In genomic region chr5:154758977-154759376, GRCh38 we compare ENCODE assay signal across 9 cellular contexts. TPM values are rescaled to one million over a fixed set of nuclear protein-coding genes. Genes with fewer than 3 reads are reported as not detected.
DNase-seq lines count a peak whose midpoint lies in the region; ATAC-seq and TF ChIP-seq lines count a peak whose summit lies in the region.
"Had no signal": no experiment of that assay in that cellular context is flagged by ENCODE, and none has a peak within 500 bp of the region (broad histone marks: within the 10 kb centered on the region; RNA-seq: fewer than 3 reads in every experiment).

No MANE protein-coding gene starts in this region.

- no peaks in the 10 kb centered on the region for H3K27me3 Mint-ChIP-seq in CD4-positive, alpha-beta memory T cell
- peaks cover 10% of the 10 kb centered on the region for H3K27me3 Mint-ChIP-seq in brain
- no peaks in the 10 kb centered on the region for H3K27me3 Mint-ChIP-seq in natural killer cell (ENCODE audit: low read depth in 2 of 2)

- peaks cover 50 to 75% (median 61%) of the 10 kb centered on the region in 4 donors for H3K4me1 Mint-ChIP-seq in CD4-positive, alpha-beta memory T cell
- H3K4me1 Mint-ChIP-seq in brain (peaks cover 64% of the 10 kb centered on the region), natural killer cell (peaks cover 53 to 63% of the 10 kb centered on the region in 2 donors)

- H3K9me3 ChIP-seq in CD4-positive, alpha-beta memory T cell (ENCODE audit: control insufficient read depth in 1 of 2, low read length in 2 of 2) = no peaks in the 10 kb centered on the region
- H3K9me3 ChIP-seq in HUES64 (ENCODE audit: insufficient read depth, low read depth, low read length) = no peaks in the 10 kb centered on the region

- H3K27ac ChIP-seq in CD4-positive, alpha-beta memory T cell (ENCODE audit: low read depth, low read length) = peak overlapping the region; percentile 9
- peak overlapping the region; percentile 23; the same call in 1 of the 2 replicates for H3K27ac ChIP-seq in HUES64 (ENCODE audit: low read depth, low read length)

- H3K9me3 Mint-ChIP-seq in CD4-positive, alpha-beta memory T cell = no peaks in the 10 kb centered on the region
- H3K9me3 Mint-ChIP-seq in brain (no peaks in the 10 kb centered on the region), natural killer cell (no peaks in the 10 kb centered on the region)

- CTCF ChIA-PET in CD4-positive, alpha-beta memory T cell (lab: Charles Lee; ENCODE audit: partially characterized antibody) = no interaction called here

- TF ChIP-seq CTCF in brain (conservative IDR thresholded peaks at IDR 0.05) = no peak
- no peak for TF ChIP-seq CTCF in natural killer cell (IDR thresholded peaks at IDR 0.05)

- no peaks in the 10 kb centered on the region for H3K36me3 ChIP-seq in CD4-positive, alpha-beta memory T cell (ENCODE audit: insufficient read depth, low read length)
- no peaks in the 10 kb centered on the region for H3K36me3 ChIP-seq in HUES64 (ENCODE audit: insufficient read depth, low read length)

- H3K27ac Mint-ChIP-seq in CD4-positive, alpha-beta memory T cell = peak overlapping the region; percentile 72 to 97 (median 90)
- peak overlapping the region in 3 of 5 experiments; percentile 85 to 98 (median 95) for H3K27ac Mint-ChIP-seq in brain
- H3K27ac Mint-ChIP-seq in natural killer cell = peak overlapping the region; percentile 90 to 94

- no peak for DNase-seq in CD4-positive, alpha-beta memory T cell
- DNase-seq in natural killer cell (no peak), islet precursor cell (no peak), iPS-NIHi11 (ENCODE audit: low spot score) (no peak), LoVo (ENCODE audit: low spot score) (no peak)
- DNase-seq: NCI-H2081 had no signal

- intact Hi-C loops in CD4-positive, alpha-beta memory T cell (cut with micrococcal nuclease) = loop anchor here (5.0 kb wide), 2 partner anchors 107 to 567 kb away; partner anchors contain the start of gene GALNT10
- intact Hi-C loops in natural killer cell (cut with micrococcal nuclease) = loop anchor here (5.0 kb wide), 1 partner anchor 178 kb away; the partner anchor contains the start of gene GEMIN5

- H3K36me3 Mint-ChIP-seq in CD4-positive, alpha-beta memory T cell = peaks cover 0 to 14% of the 10 kb centered on the region in 2 donors
- H3K36me3 Mint-ChIP-seq in brain = peaks cover 5% of the 10 kb centered on the region
- no peaks in the 10 kb centered on the region for H3K36me3 Mint-ChIP-seq in natural killer cell

- H3K4me1 ChIP-seq in CD4-positive, alpha-beta memory T cell (ENCODE audit: insufficient read depth, low read length) = peaks cover 61% of the 10 kb centered on the region
- peaks cover 48% of the 10 kb centered on the region for H3K4me1 ChIP-seq in HUES64 (ENCODE audit: insufficient read depth, low read length)

- no peak for ATAC-seq in natural killer cell
- ATAC-seq in GM18868 (IDR thresholded peaks at IDR 0.05; ENCODE audit: unreplicated experiment) = no peak

- POLR2A ChIA-PET in CD4-positive, alpha-beta memory T cell (lab: Charles Lee; ENCODE audit: partially characterized antibody) = interaction anchor here (1.7 to 2.5 kb wide), 4 partner anchors 11 to 179 kb away, joined by 5 to 11 read pairs (median 8); partner anchors contain the start of genes CNOT8 and GEMIN5

- WGBS in HUES64 = 33% methylated on average over 3 of the region's 3 CpGs

- H3K4me3 ChIP-seq in CD4-positive, alpha-beta memory T cell (ENCODE audit: low read length in 2 of 2) = no peak overlapping the region
- H3K4me3 ChIP-seq in HUES64 (ENCODE audit: low read length) = peak overlapping the region; percentile 48

- peak overlapping the region; percentile 36 to 95 (median 88) for H3K4me3 Mint-ChIP-seq in CD4-positive, alpha-beta memory T cell
- peak overlapping the region; percentile 94 to 97 (median 96) for H3K4me3 Mint-ChIP-seq in brain
- peak overlapping the region; percentile 66 for H3K4me3 Mint-ChIP-seq in natural killer cell

- H3K9ac ChIP-seq in HUES64 (ENCODE audit: low read depth, low read length) = peak overlapping the region; percentile 38; the same call in 1 of the 2 replicates

- H3K27me3 ChIP-seq in CD4-positive, alpha-beta memory T cell (ENCODE audit: insufficient read depth, low read length) = no peaks in the 10 kb centered on the region
- no peaks in the 10 kb centered on the region for H3K27me3 ChIP-seq in HUES64 (ENCODE audit: insufficient read depth, low read length)

RNA-seq across cellular contexts. Expression of gene LARP1, which starts 3.8 kb away (rescaled TPM):
- total RNA-seq in CD4-positive, alpha-beta memory T cell = 100 to 1,000 TPM; 152 to 159 TPM
- 10 to 100 TPM in 1 of 2 donors, 1 to 10 TPM in 1; 6.0 to 28.8 TPM for polyA plus RNA-seq in CD4-positive, alpha-beta memory T cell
- 140 TPM for polyA plus RNA-seq in HUES64 (2013, experiment 1 of 2)
- 130 TPM for polyA plus RNA-seq in HUES64 (2013, experiment 2 of 2)
- polyA plus RNA-seq in brain (ENCODE audit: insufficient read depth, low read depth, low replicate concordance) = 86.7 TPM
- 100 to 1,000 TPM; 103 to 117 (median 112) TPM for total RNA-seq in natural killer cell
